31 cellular contexts compared by ENCODE assay signal in genomic region chr1:21141030-21141429, GRCh38.
"Had no signal": no experiment of that assay in that cellular context is flagged by ENCODE, and none has a peak within 500 bp of the region (broad histone marks: within the 10 kb centered on the region; RNA-seq: fewer than 3 reads in every experiment).

No MANE protein-coding gene starts in this region.

- H3K27ac Mint-ChIP-seq: activated CD4-positive, alpha-beta memory T cell treated with anti-CD3 and anti-CD28 coated beads for 36 hours; activated CD4-positive, alpha-beta T cell treated with anti-CD3 and anti-CD28 coated beads for 36 hours; activated CD4-positive, alpha-beta T cell treated with anti-CD3 and anti-CD28 coated beads, Interleukin-2, amount 10 ng/mL, durations not matched to agents 24 days and 14 days; activated CD8-positive, alpha-beta memory T cell treated with anti-CD3 and anti-CD28 coated beads, Interleukin-2, amount 10 ng/mL, durations not matched to agents 7 days and 5 days; activated CD8-positive, alpha-beta T cell treated with anti-CD3 and anti-CD28 coated beads, Interleukin-2, amount 10 ng/mL, durations not matched to agents 7 days and 5 days; activated naive CD4-positive, alpha-beta T cell treated with anti-CD3 and anti-CD28 coated beads, Interleukin-2, amount 10 ng/mL, durations not matched to agents 7 days and 5 days; activated naive CD8-positive, alpha-beta T cell; activated T-cell treated with anti-CD3 and anti-CD28 coated beads, Interleukin-2, amount 50 U/mL, for 24 hours; activated T-cell treated with anti-CD3 and anti-CD28 coated beads, Interleukin-2, amount 50 U/mL, for 72 hours; T-helper 17 cell; T-helper 2 cell treated with Interferon-gamma antibody and Interleukin-4, amounts not matched to agents 5 μg/mL and 100 μg/mL, for 36 hours had no signal

- H3K9me3 Mint-ChIP-seq: activated CD4-positive, alpha-beta memory T cell treated with anti-CD3 and anti-CD28 coated beads for 36 hours; activated CD4-positive, alpha-beta T cell treated with anti-CD3 and anti-CD28 coated beads, Interleukin-2, amount 10 ng/mL, durations not matched to agents 24 days and 14 days; activated naive CD4-positive, alpha-beta T cell treated with anti-CD3 and anti-CD28 coated beads, Interleukin-2, amount 10 ng/mL, durations not matched to agents 7 days and 5 days; activated T-cell treated with anti-CD3 and anti-CD28 coated beads, Interleukin-2, amount 50 U/mL, for 24 hours; activated T-cell treated with anti-CD3 and anti-CD28 coated beads, Interleukin-2, amount 50 U/mL, for 72 hours; T-helper 2 cell treated with Interferon-gamma antibody and Interleukin-4, amounts not matched to agents 5 μg/mL and 100 μg/mL, for 36 hours had no signal

- FAIRE-seq: endothelial cell of umbilical vein had no signal

- H3K27ac ChIP-seq: body of pancreas, epithelial cell of prostate, esophagus squamous epithelium, gastroesophageal sphincter had no signal

- H3K4me3 ChIP-seq: body of pancreas, esophagus squamous epithelium, gastroesophageal sphincter had no signal

- H3K4me3 Mint-ChIP-seq: activated CD4-positive, alpha-beta memory T cell treated with anti-CD3 and anti-CD28 coated beads for 36 hours; activated CD4-positive, alpha-beta T cell treated with anti-CD3 and anti-CD28 coated beads for 36 hours; activated CD4-positive, alpha-beta T cell treated with anti-CD3 and anti-CD28 coated beads, Interleukin-2, amount 10 ng/mL, durations not matched to agents 24 days and 14 days; activated CD8-positive, alpha-beta memory T cell treated with anti-CD3 and anti-CD28 coated beads, Interleukin-2, amount 10 ng/mL, durations not matched to agents 7 days and 5 days; activated CD8-positive, alpha-beta T cell treated with anti-CD3 and anti-CD28 coated beads, Interleukin-2, amount 10 ng/mL, durations not matched to agents 7 days and 5 days; activated naive CD4-positive, alpha-beta T cell treated with anti-CD3 and anti-CD28 coated beads, Interleukin-2, amount 10 ng/mL, durations not matched to agents 7 days and 5 days; activated naive CD8-positive, alpha-beta T cell; activated T-cell treated with anti-CD3 and anti-CD28 coated beads, Interleukin-2, amount 50 U/mL, for 24 hours; activated T-cell treated with anti-CD3 and anti-CD28 coated beads, Interleukin-2, amount 50 U/mL, for 72 hours; T-helper 17 cell; T-helper 2 cell treated with Interferon-gamma antibody and Interleukin-4, amounts not matched to agents 5 μg/mL and 100 μg/mL, for 36 hours had no signal

- H3K4me1 Mint-ChIP-seq: activated CD8-positive, alpha-beta memory T cell treated with anti-CD3 and anti-CD28 coated beads, Interleukin-2, amount 10 ng/mL, durations not matched to agents 7 days and 5 days; activated naive CD4-positive, alpha-beta T cell treated with anti-CD3 and anti-CD28 coated beads, Interleukin-2, amount 10 ng/mL, durations not matched to agents 7 days and 5 days had no signal

- H3K27me3 ChIP-seq: body of pancreas, esophagus squamous epithelium, gastroesophageal sphincter had no signal

- H3K27me3 Mint-ChIP-seq: activated CD4-positive, alpha-beta memory T cell treated with anti-CD3 and anti-CD28 coated beads for 36 hours; activated CD4-positive, alpha-beta T cell treated with anti-CD3 and anti-CD28 coated beads for 36 hours; activated CD4-positive, alpha-beta T cell treated with anti-CD3 and anti-CD28 coated beads, Interleukin-2, amount 10 ng/mL, durations not matched to agents 24 days and 14 days; activated CD8-positive, alpha-beta memory T cell treated with anti-CD3 and anti-CD28 coated beads, Interleukin-2, amount 10 ng/mL, durations not matched to agents 7 days and 5 days; activated naive CD4-positive, alpha-beta T cell treated with anti-CD3 and anti-CD28 coated beads, Interleukin-2, amount 10 ng/mL, durations not matched to agents 7 days and 5 days; activated naive CD8-positive, alpha-beta T cell; activated T-cell treated with anti-CD3 and anti-CD28 coated beads, Interleukin-2, amount 50 U/mL, for 24 hours; T-helper 17 cell had no signal

- H3K4me1 ChIP-seq: body of pancreas, esophagus squamous epithelium had no signal

- DNase-seq: activated CD4-positive, alpha-beta memory T cell treated with anti-CD3 and anti-CD28 coated beads for 36 hours; activated CD4-positive, alpha-beta T cell treated with anti-CD3 and anti-CD28 coated beads for 36 hours; activated CD4-positive, alpha-beta T cell treated with anti-CD3 and anti-CD28 coated beads, Interleukin-2, amount 10 ng/mL, durations not matched to agents 24 days and 14 days; activated CD4-positive, CD25-positive, alpha-beta regulatory T cell; activated CD4-positive, CD25-positive, alpha-beta regulatory T cell treated with anti-CD3 and anti-CD28 coated beads, Interleukin-2, amount 50 U/mL, for 72 hours; activated CD8-positive, alpha-beta memory T cell treated with anti-CD3 and anti-CD28 coated beads, Interleukin-2, amount 10 ng/mL, durations not matched to agents 7 days and 5 days; activated CD8-positive, alpha-beta memory T cell treated with anti-CD3 and anti-CD28 coated beads, Interleukin-2, amount 50 U/mL, for 4 hours; activated CD8-positive, alpha-beta T cell treated with anti-CD3 and anti-CD28 coated beads, Interleukin-2, amount 10 ng/mL, durations not matched to agents 7 days and 5 days; activated gamma-delta T cell; activated naive CD4-positive, alpha-beta T cell; activated naive CD4-positive, alpha-beta T cell treated with anti-CD3 and anti-CD28 coated beads, Interleukin-2, amount 10 ng/mL, durations not matched to agents 7 days and 5 days; activated T-cell treated with anti-CD3 and anti-CD28 coated beads for 4 hours; activated T-cell treated with anti-CD3 and anti-CD28 coated beads, Interleukin-2, amount 50 U/mL, for 24 hours; activated T-cell treated with anti-CD3 and anti-CD28 coated beads, Interleukin-2, amount 50 U/mL, for 72 hours; amygdala; aorta; body of pancreas; caudate nucleus; cortex of kidney; dermis blood vessel endothelial cell; effector CD8-positive, alpha-beta T cell; esophagus squamous epithelium; foreskin melanocyte; T-helper 1 cell; T-helper 17 cell; T1000 had no signal

- H3K9me3 ChIP-seq: body of pancreas, esophagus squamous epithelium, gastroesophageal sphincter had no signal

- ATAC-seq: activated CD4-positive, alpha-beta T cell treated with anti-CD3 and anti-CD28 coated beads for 36 hours; activated CD8-positive, alpha-beta memory T cell treated with anti-CD3 and anti-CD28 coated beads, Interleukin-2, amount 10 ng/mL, durations not matched to agents 7 days and 5 days; activated CD8-positive, alpha-beta T cell treated with anti-CD3 and anti-CD28 coated beads, Interleukin-2, amount 10 ng/mL, durations not matched to agents 7 days and 5 days; activated T-cell treated with anti-CD3 and anti-CD28 coated beads, Interleukin-2, amount 50 U/mL, for 72 hours; body of pancreas; gastroesophageal sphincter; T-helper 17 cell had no signal
